8 cellular contexts compared by ENCODE assay signal in the genomic region with DNA sequence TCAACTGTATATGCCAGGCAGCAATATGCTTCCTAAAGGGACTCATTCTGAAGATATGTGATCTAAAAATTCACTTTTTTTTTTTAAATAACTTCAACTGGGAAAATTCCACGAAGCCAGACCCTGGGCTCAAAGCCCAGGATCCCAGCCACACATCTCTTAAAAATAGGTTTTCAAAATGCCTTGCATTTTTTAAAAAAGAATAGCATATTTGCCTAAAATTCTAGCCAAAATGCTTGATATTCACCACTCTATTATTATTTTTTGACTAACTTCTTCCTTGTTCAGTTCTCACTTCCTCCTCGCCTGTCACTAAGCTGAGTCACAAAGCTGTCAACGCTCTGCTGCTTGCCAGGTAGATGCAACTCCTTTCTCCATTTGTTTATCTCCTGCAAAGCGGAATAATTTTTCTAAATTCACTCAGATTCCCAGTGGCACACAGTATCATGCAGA. TPM values are rescaled to one million over a fixed set of nuclear protein-coding genes. Genes with fewer than 3 reads are reported as not detected.
A peak's percentile ranks its signal among the peaks of the same experiment; 100 is the strongest.
DNase-seq lines count a peak whose midpoint lies in the region; ATAC-seq, FAIRE-seq and TF ChIP-seq lines count a peak whose summit lies in the region.

No MANE protein-coding gene starts in this region.

- DNase-seq in bronchial epithelial cell (ENCODE audit: low read depth) (peak; percentile 73), renal cortical epithelial cell (ENCODE audit: low read depth) (peak; percentile 40), glomerular visceral epithelial cell (ENCODE audit: extremely low spot score) (no peak)
- no peak for DNase-seq in stimulated activated CD4-positive, alpha-beta T cell treated with anti-CD3 and anti-CD28 coated beads, Interleukin-1b, Interleukin-23, amount 100 ng/mL, for 48 hours
- DNase-seq in activated CD4-positive, alpha-beta T cell treated with anti-CD3 and anti-CD28 coated beads, Interleukin-2, amount 50 U/mL, for 48 hours: no peak

- no peak overlapping the region for H3K4me3 ChIP-seq in bronchial epithelial cell (ENCODE audit: low read depth, low read length)

- ATAC-seq in GM19043 (IDR thresholded peaks at IDR 0.05; ENCODE audit: low read depth, unreplicated experiment) (peak; percentile 53), HG03432 (IDR thresholded peaks at IDR 0.05; ENCODE audit: unreplicated experiment) (peak; percentile 74), HG03520 (IDR thresholded peaks at IDR 0.05; ENCODE audit: unreplicated experiment) (no peak)

- H3K27me3 ChIP-seq in bronchial epithelial cell (ENCODE audit: control insufficient read depth, insufficient read depth, low read length): no peaks in the 10 kb centered on the region

- TF ChIP-seq CTCF in bronchial epithelial cell (IDR thresholded peaks at IDR 0.05; ENCODE audit: insufficient read depth, low read length, severe bottlenecking): no peak

- no peak for FAIRE-seq in bronchial epithelial cell (lab: Jason Lieb, UNC)

- peaks cover 2% of the 10 kb centered on the region for H3K36me3 ChIP-seq in bronchial epithelial cell (ENCODE audit: control insufficient read depth, insufficient read depth, low read length)

RNA-seq across cellular contexts. Expression of gene VGLL4, which starts 28.0 kb away (rescaled TPM):
- 32.6 and 36.6 TPM in 2 replicates for total RNA-seq in bronchial epithelial cell
- total RNA-seq in renal cortical epithelial cell: 51.2 and 67.7 TPM in 2 replicates

Comparison
In these comparisons a context has a peak if more than half of its experiments do, and no peak if none do; other contexts are left out.
1. DNase-seq: peak in bronchial epithelial cell (single experiment) and renal cortical epithelial cell (single experiment); none in glomerular visceral epithelial cell (single experiment), stimulated activated CD4-positive, alpha-beta T cell treated with anti-CD3 and anti-CD28 coated beads, Interleukin-1b, Interleukin-23, amount 100 ng/mL, for 48 hours (single experiment) and activated CD4-positive, alpha-beta T cell treated with anti-CD3 and anti-CD28 coated beads, Interleukin-2, amount 50 U/mL, for 48 hours (0 of 2).